13 cellular contexts compared by ENCODE assay signal in the genomic region with DNA sequence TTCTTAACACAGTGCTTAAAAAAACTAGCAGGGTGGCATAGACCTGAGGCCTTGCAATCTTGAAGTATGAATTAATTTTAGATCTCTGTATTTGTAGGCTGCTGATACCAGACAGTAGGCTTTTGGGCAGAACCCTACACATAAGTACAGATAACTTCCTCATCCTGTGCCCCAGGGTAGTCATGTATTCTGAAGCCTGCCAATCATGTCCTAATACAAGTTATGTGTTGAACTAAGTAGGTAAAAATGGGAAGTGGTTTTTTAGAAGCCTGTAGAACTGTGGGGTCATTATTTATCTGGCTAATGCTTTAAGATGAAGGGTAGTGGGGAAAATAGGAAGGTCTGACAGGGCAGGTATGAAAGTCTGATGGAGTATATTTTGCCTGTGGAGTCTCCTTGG. TPM values are rescaled to one million over a fixed set of nuclear protein-coding genes. Genes with fewer than 3 reads are reported as not detected.
DNase-seq lines count a peak whose midpoint lies in the region; ATAC-seq and TF ChIP-seq lines count a peak whose summit lies in the region.
"Had no signal": no experiment of that assay in that cellular context is flagged by ENCODE, and none has a peak within 500 bp of the region (broad histone marks: within the 10 kb centered on the region; RNA-seq: fewer than 3 reads in every experiment).

No MANE protein-coding gene starts in this region.

- peak; percentile 56 for ATAC-seq in GM19468 (IDR thresholded peaks at IDR 0.05; ENCODE audit: extremely low read depth, unreplicated experiment)
- ATAC-seq in HG03280 (IDR thresholded peaks at IDR 0.05; ENCODE audit: unreplicated experiment), result no peak

- DNase-seq in CD8-positive, alpha-beta memory T cell, result no peak
- DNase-seq in Kasumi-1 (lab: John Stamatoyannopoulos, UW), result peak; percentile 92 to 94
- no peak for DNase-seq in activated naive CD8-positive, alpha-beta T cell treated with anti-CD3 and anti-CD28 coated beads for 36 hours
- no peak for DNase-seq in nephron progenitor cell
- DNase-seq in esophagus muscularis mucosa (ENCODE audit: extremely low spot score), result no peak
- DNase-seq in dermis blood vessel endothelial cell, result no peak
- DNase-seq: DMS153, H7, kidney glomerular epithelial cell, stomach had no signal

- H3K4me1 ChIP-seq in CD8-positive, alpha-beta memory T cell (ENCODE audit: insufficient read depth, low read length), result peaks cover 35% of the 10 kb centered on the region
- peaks cover 7 to 9% (median 8%) of the 10 kb centered on the region in 4 donors for H3K4me1 ChIP-seq in esophagus muscularis mucosa

- intact Hi-C loops in esophagus muscularis mucosa (cut with DNase I), result no loop called here

- TF ChIP-seq POLR2A in esophagus muscularis mucosa (IDR thresholded peaks at IDR 0.05; ENCODE audit: low read depth), result no peak

- H3K27ac ChIP-seq in CD8-positive, alpha-beta memory T cell (ENCODE audit: low read depth, low read length), result no peak overlapping the region
- no peak overlapping the region for H3K27ac ChIP-seq in esophagus muscularis mucosa (replicated peaks in 1 of 4)

- peaks cover 0 to 10% (median 3%) of the 10 kb centered on the region in 3 donors for H3K36me3 Mint-ChIP-seq in CD8-positive, alpha-beta memory T cell
- peaks cover under 1% of the 10 kb centered on the region for H3K36me3 Mint-ChIP-seq in activated naive CD8-positive, alpha-beta T cell treated with anti-CD3 and anti-CD28 coated beads for 36 hours
- peaks cover 11% of the 10 kb centered on the region for H3K36me3 Mint-ChIP-seq in nephron progenitor cell (ENCODE audit: low read depth)

- H3K27me3 ChIP-seq in CD8-positive, alpha-beta memory T cell (ENCODE audit: insufficient read depth, low read length, poor library complexity, severe bottlenecking), result no peaks in the 10 kb centered on the region
- no peaks in the 10 kb centered on the region for H3K27me3 ChIP-seq in esophagus muscularis mucosa
- H3K27me3 ChIP-seq: stomach had no signal

- H3K27ac Mint-ChIP-seq in CD8-positive, alpha-beta memory T cell, result peak overlapping the region in 7 of 8 donors; percentile 1 to 79 (median 35)
- H3K27ac Mint-ChIP-seq in activated naive CD8-positive, alpha-beta T cell treated with anti-CD3 and anti-CD28 coated beads for 36 hours, result peak overlapping the region; percentile 5
- H3K27ac Mint-ChIP-seq in nephron progenitor cell, result no peak overlapping the region

- CTCF ChIA-PET in CD8-positive, alpha-beta memory T cell (lab: Charles Lee), result no interaction called here

- no peak overlapping the region for H3K4me3 ChIP-seq in CD8-positive, alpha-beta memory T cell (ENCODE audit: low read length)
- no peak overlapping the region for H3K4me3 ChIP-seq in esophagus muscularis mucosa
- H3K4me3 ChIP-seq: stomach had no signal

- no peaks in the 10 kb centered on the region for H3K27me3 Mint-ChIP-seq in CD8-positive, alpha-beta memory T cell
- H3K27me3 Mint-ChIP-seq in activated naive CD8-positive, alpha-beta T cell treated with anti-CD3 and anti-CD28 coated beads for 36 hours, result no peaks in the 10 kb centered on the region
- H3K27me3 Mint-ChIP-seq in nephron progenitor cell (ENCODE audit: low read depth, poor library complexity), result no peaks in the 10 kb centered on the region

- H3K9me3 ChIP-seq in CD8-positive, alpha-beta memory T cell (ENCODE audit: low read length), result no peaks in the 10 kb centered on the region
- H3K9me3 ChIP-seq in esophagus muscularis mucosa, result no peaks in the 10 kb centered on the region
- H3K9me3 ChIP-seq: stomach had no signal

- TF ChIP-seq CTCF in nephron progenitor cell (IDR thresholded peaks at IDR 0.05) (no peak), esophagus muscularis mucosa (IDR thresholded peaks at IDR 0.05) (no peak)

- no peaks in the 10 kb centered on the region for H3K36me3 ChIP-seq in CD8-positive, alpha-beta memory T cell (ENCODE audit: insufficient read depth, low read length)
- H3K36me3 ChIP-seq in esophagus muscularis mucosa, result no peaks in the 10 kb centered on the region
- H3K36me3 ChIP-seq: stomach had no signal

- no peak overlapping the region for H3K4me3 Mint-ChIP-seq in CD8-positive, alpha-beta memory T cell
- H3K4me3 Mint-ChIP-seq in activated naive CD8-positive, alpha-beta T cell treated with anti-CD3 and anti-CD28 coated beads for 36 hours, result no peak overlapping the region
- no peak overlapping the region for H3K4me3 Mint-ChIP-seq in nephron progenitor cell

- POLR2A ChIA-PET in CD8-positive, alpha-beta memory T cell (lab: Charles Lee), result interaction anchor here (0.6 kb wide), 1 partner anchor 229 kb away, joined by 3 read pairs; no protein-coding TSS in a partner anchor

- H3K9me3 Mint-ChIP-seq in CD8-positive, alpha-beta memory T cell, result no peaks in the 10 kb centered on the region
- H3K9me3 Mint-ChIP-seq in activated naive CD8-positive, alpha-beta T cell treated with anti-CD3 and anti-CD28 coated beads for 36 hours, result peaks cover 2% of the 10 kb centered on the region
- peaks cover 16% of the 10 kb centered on the region for H3K9me3 Mint-ChIP-seq in nephron progenitor cell

- no peak for TF ChIP-seq EP300 in esophagus muscularis mucosa (IDR thresholded peaks at IDR 0.05)

- H3K4me1 Mint-ChIP-seq in CD8-positive, alpha-beta memory T cell, result peaks cover 28 to 39% (median 38%) of the 10 kb centered on the region in 3 donors
- peaks cover 36% of the 10 kb centered on the region for H3K4me1 Mint-ChIP-seq in activated naive CD8-positive, alpha-beta T cell treated with anti-CD3 and anti-CD28 coated beads for 36 hours
- H3K4me1 Mint-ChIP-seq in nephron progenitor cell, result peaks cover 52% of the 10 kb centered on the region

RNA-seq across cellular contexts. Expression of gene CD180, which starts 9.3 kb away (rescaled TPM):
- under 1 TPM; 0.24 to 0.27 TPM for total RNA-seq in CD8-positive, alpha-beta memory T cell
- polyA plus RNA-seq in CD8-positive, alpha-beta memory T cell, result not detected
- under 1 TPM in 1 of 2 experiments, not detected in 1; 0.04 TPM for total RNA-seq in activated naive CD8-positive, alpha-beta T cell treated with anti-CD3 and anti-CD28 coated beads for 36 hours
- total RNA-seq in esophagus muscularis mucosa (1 to 10 TPM in 1 of 4 donors, under 1 TPM in 3; 0.42 to 1.8 (median 0.67) TPM), dermis blood vessel endothelial cell (0.09 TPM in 1 of 2 replicates, not detected in the other)
- total RNA-seq: endothelial cell of umbilical vein, H7 had no signal
- polyA plus RNA-seq: endothelial cell of umbilical vein had no signal

Comparison
In these comparisons a context has a peak if more than half of its experiments do, and no peak if none do; other contexts are left out.
1. DNase-seq: peak in Kasumi-1 (2 of 2); none in CD8-positive, alpha-beta memory T cell (0 of 5), activated naive CD8-positive, alpha-beta T cell treated with anti-CD3 and anti-CD28 coated beads for 36 hours (single experiment), nephron progenitor cell (single experiment), esophagus muscularis mucosa (single experiment) and dermis blood vessel endothelial cell (single experiment).